ENCODE assay signal across 1 cellular context in the genomic region with DNA sequence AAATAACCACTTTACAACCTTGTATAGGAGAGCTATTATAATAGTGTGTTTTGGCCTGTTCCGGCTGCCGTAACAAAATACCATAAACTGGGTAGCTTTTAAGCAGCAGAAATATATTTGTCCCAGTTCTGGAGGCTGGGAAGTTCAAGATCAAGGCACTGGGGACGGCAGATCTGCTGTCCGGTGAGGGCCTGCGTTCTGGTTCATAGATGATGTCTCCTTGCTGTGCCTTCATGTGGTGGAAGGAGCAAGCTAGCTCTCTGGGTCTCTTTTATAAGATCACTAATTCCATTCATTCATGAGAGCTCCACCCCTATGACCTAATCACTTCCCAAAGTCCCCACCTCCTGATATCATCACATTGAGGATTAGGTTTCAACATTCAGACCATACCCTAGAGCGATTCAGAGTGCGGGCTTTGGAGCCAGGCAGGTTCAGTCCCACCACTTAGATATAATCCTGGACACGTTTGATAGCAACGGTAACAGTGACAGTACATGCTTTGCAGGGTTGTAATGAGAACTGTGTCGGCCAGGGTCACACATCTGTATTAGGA.
TF ChIP-seq lines count a peak whose summit lies in the region.

No MANE protein-coding gene starts in this region.

TF ChIP-seq in HEK293, 187 proteins besides CTCF, POLR2A, EP300 and RAD21 (continued from another document and continues in another):
- TF ChIP-seq, protein P1, sequence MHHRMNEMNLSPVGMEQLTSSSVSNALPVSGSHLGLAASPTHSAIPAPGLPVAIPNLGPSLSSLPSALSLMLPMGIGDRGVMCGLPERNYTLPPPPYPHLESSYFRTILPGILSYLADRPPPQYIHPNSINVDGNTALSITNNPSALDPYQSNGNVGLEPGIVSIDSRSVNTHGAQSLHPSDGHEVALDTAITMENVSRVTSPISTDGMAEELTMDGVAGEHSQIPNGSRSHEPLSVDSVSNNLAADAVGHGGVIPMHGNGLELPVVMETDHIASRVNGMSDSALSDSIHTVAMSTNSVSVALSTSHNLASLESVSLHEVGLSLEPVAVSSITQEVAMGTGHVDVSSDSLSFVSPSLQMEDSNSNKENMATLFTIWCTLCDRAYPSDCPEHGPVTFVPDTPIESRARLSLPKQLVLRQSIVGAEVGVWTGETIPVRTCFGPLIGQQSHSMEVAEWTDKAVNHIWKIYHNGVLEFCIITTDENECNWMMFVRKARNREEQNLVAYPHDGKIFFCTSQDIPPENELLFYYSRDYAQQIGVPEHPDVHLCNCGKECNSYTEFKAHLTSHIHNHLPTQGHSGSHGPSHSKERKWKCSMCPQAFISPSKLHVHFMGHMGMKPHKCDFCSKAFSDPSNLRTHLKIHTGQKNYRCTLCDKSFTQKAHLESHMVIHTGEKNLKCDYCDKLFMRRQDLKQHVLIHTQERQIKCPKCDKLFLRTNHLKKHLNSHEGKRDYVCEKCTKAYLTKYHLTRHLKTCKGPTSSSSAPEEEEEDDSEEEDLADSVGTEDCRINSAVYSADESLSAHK (tag by site-specific recombination; IDR thresholded peaks at IDR 0.05) = no peak
- no peak for TF ChIP-seq ZNF274 (IDR thresholded peaks at IDR 0.05; ENCODE audit: low read length)
- TF ChIP-seq ZNF274 (tag by site-specific recombination; IDR thresholded peaks at IDR 0.05; ENCODE audit: borderline replicate concordance) = no peak
- TF ChIP-seq ZNF600 (tag by site-specific recombination; IDR thresholded peaks at IDR 0.05) = peak; percentile 92
- peak; percentile 47; the same call in 1 of the 2 replicates for TF ChIP-seq SP3 (tag by site-specific recombination; IDR thresholded peaks at IDR 0.05)
- TF ChIP-seq, protein P2, sequence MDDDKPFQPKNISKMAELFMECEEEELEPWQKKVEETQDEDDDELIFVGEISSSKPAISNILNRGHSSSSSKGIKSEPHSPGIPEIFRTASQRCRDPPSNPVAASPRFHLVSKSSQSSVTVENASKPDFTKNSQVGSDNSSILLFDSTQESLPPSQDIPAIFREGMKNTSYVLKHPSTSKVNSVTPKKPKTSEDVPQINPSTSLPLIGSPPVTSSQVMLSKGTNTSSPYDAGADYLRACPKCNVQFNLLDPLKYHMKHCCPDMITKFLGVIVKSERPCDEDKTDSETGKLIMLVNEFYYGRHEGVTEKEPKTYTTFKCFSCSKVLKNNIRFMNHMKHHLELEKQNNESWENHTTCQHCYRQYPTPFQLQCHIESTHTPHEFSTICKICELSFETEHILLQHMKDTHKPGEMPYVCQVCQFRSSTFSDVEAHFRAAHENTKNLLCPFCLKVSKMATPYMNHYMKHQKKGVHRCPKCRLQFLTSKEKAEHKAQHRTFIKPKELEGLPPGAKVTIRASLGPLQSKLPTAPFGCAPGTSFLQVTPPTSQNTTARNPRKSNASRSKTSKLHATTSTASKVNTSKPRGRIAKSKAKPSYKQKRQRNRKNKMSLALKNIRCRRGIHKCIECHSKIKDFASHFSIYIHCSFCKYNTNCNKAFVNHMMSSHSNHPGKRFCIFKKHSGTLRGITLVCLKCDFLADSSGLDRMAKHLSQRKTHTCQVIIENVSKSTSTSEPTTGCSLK (tag by site-specific recombination; IDR thresholded peaks at IDR 0.05) = no peak
- no peak for TF ChIP-seq ZNF549 (tag by site-specific recombination; IDR thresholded peaks at IDR 0.05)
- TF ChIP-seq, protein P3, sequence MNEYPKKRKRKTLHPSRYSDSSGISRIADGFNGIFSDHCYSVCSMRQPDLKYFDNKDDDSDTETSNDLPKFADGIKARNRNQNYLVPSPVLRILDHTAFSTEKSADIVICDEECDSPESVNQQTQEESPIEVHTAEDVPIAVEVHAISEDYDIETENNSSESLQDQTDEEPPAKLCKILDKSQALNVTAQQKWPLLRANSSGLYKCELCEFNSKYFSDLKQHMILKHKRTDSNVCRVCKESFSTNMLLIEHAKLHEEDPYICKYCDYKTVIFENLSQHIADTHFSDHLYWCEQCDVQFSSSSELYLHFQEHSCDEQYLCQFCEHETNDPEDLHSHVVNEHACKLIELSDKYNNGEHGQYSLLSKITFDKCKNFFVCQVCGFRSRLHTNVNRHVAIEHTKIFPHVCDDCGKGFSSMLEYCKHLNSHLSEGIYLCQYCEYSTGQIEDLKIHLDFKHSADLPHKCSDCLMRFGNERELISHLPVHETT (tag by site-specific recombination; IDR thresholded peaks at IDR 0.05) = no peak
- TF ChIP-seq GLI4 (tag by site-specific recombination; IDR thresholded peaks at IDR 0.05) = no peak
- TF ChIP-seq PRDM1 (tag by site-specific recombination; IDR thresholded peaks at IDR 0.05) = no peak
- no peak for TF ChIP-seq ZNF544 (tag by site-specific recombination; IDR thresholded peaks at IDR 0.05)
- no peak for TF ChIP-seq MEIS1 (CRISPR knock-in tag; IDR thresholded peaks at IDR 0.05; ENCODE audit: borderline replicate concordance)
- peak; percentile 78 for TF ChIP-seq KLF1 (tag by site-specific recombination; IDR thresholded peaks at IDR 0.05)
- no peak for TF ChIP-seq MYNN (tag by site-specific recombination; IDR thresholded peaks at IDR 0.05; ENCODE audit: borderline replicate concordance)
- TF ChIP-seq TRIM28 (IDR thresholded peaks at IDR 0.05; ENCODE audit: borderline replicate concordance, low read length) = peak; percentile 61; the same call in 1 of the 2 replicates
- TF ChIP-seq, protein P4, sequence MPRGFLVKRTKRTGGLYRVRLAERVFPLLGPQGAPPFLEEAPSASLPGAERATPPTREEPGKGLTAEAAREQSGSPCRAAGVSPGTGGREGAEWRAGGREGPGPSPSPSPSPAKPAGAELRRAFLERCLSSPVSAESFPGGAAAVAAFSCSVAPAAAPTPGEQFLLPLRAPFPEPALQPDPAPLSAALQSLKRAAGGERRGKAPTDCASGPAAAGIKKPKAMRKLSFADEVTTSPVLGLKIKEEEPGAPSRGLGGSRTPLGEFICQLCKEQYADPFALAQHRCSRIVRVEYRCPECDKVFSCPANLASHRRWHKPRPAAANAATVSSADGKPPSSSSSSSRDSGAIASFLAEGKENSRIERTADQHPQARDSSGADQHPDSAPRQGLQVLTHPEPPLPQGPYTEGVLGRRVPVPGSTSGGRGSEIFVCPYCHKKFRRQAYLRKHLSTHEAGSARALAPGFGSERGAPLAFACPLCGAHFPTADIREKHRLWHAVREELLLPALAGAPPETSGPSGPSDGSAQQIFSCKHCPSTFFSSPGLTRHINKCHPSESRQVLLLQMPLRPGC (tag by site-specific recombination; IDR thresholded peaks at IDR 0.05) = no peak; the same call in 1 of the 2 replicates
- 0 out of 2 replicates have a peak, but pooled peaks have one; percentile 6 for TF ChIP-seq ZNF623 (tag by site-specific recombination; IDR thresholded peaks at IDR 0.05)
- no peak for TF ChIP-seq ZNF248 (tag by site-specific recombination; IDR thresholded peaks at IDR 0.05)
- TF ChIP-seq, protein P5, sequence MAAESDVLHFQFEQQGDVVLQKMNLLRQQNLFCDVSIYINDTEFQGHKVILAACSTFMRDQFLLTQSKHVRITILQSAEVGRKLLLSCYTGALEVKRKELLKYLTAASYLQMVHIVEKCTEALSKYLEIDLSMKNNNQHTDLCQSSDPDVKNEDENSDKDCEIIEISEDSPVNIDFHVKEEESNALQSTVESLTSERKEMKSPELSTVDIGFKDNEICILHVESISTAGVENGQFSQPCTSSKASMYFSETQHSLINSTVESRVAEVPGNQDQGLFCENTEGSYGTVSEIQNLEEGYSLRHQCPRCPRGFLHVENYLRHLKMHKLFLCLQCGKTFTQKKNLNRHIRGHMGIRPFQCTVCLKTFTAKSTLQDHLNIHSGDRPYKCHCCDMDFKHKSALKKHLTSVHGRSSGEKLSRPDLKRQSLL (tag by site-specific recombination; IDR thresholded peaks at IDR 0.05) = no peak
- no peak for TF ChIP-seq ZNF48 (tag by site-specific recombination; IDR thresholded peaks at IDR 0.05)
- TF ChIP-seq, protein P6, sequence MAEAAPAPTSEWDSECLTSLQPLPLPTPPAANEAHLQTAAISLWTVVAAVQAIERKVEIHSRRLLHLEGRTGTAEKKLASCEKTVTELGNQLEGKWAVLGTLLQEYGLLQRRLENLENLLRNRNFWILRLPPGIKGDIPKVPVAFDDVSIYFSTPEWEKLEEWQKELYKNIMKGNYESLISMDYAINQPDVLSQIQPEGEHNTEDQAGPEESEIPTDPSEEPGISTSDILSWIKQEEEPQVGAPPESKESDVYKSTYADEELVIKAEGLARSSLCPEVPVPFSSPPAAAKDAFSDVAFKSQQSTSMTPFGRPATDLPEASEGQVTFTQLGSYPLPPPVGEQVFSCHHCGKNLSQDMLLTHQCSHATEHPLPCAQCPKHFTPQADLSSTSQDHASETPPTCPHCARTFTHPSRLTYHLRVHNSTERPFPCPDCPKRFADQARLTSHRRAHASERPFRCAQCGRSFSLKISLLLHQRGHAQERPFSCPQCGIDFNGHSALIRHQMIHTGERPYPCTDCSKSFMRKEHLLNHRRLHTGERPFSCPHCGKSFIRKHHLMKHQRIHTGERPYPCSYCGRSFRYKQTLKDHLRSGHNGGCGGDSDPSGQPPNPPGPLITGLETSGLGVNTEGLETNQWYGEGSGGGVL (tag by site-specific recombination; IDR thresholded peaks at IDR 0.05) = no peak
- TF ChIP-seq ZNF747 (tag by site-specific recombination; IDR thresholded peaks at IDR 0.05) = no peak
- no peak for TF ChIP-seq ZNF16 (tag by site-specific recombination; IDR thresholded peaks at IDR 0.05; ENCODE audit: low read depth)
- peak; percentile 21; the same call in 1 of the 2 replicates for TF ChIP-seq ZNF335 (tag by site-specific recombination; conservative IDR thresholded peaks at IDR 0.05)
- TF ChIP-seq, protein P7, sequence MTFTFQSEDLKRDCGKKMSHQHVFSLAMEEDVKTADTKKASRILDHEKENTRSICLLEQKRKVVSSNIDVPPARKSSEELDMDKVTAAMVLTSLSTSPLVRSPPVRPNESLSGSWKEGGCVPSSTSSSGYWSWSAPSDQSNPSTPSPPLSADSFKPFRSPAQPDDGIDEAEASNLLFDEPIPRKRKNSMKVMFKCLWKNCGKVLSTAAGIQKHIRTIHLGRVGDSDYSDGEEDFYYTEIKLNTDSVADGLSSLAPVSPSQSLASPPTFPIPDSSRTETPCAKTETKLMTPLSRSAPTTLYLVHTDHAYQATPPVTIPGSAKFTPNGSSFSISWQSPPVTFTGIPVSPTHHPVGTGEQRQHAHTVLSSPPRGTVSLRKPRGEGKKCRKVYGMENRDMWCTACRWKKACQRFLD (tag by site-specific recombination; IDR thresholded peaks at IDR 0.05) = no peak
- no peak for TF ChIP-seq ZNF548 (tag by site-specific recombination; IDR thresholded peaks at IDR 0.05)
- TF ChIP-seq ZNF624 (tag by site-specific recombination; IDR thresholded peaks at IDR 0.05) = no peak
- no peak for TF ChIP-seq ZBTB7A (tag by site-specific recombination; IDR thresholded peaks at IDR 0.05; ENCODE audit: low read depth)
- TF ChIP-seq ZBTB20 (tag by site-specific recombination; IDR thresholded peaks at IDR 0.05) = peak; percentile 82
- no peak for TF ChIP-seq HOXA7 (CRISPR knock-in tag; IDR thresholded peaks at IDR 0.05; ENCODE audit: borderline replicate concordance)
- TF ChIP-seq, protein P8, sequence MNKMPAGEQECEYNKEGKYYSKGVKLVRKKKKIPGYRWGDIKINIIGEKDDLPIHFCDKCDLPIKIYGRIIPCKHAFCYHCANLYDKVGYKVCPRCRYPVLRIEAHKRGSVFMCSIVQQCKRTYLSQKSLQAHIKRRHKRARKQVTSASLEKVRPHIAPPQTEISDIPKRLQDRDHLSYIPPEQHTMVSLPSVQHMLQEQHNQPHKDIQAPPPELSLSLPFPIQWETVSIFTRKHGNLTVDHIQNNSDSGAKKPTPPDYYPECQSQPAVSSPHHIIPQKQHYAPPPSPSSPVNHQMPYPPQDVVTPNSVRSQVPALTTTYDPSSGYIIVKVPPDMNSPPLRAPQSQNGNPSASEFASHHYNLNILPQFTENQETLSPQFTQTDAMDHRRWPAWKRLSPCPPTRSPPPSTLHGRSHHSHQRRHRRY (tag by site-specific recombination; IDR thresholded peaks at IDR 0.05) = no peak
- TF ChIP-seq, protein P9, sequence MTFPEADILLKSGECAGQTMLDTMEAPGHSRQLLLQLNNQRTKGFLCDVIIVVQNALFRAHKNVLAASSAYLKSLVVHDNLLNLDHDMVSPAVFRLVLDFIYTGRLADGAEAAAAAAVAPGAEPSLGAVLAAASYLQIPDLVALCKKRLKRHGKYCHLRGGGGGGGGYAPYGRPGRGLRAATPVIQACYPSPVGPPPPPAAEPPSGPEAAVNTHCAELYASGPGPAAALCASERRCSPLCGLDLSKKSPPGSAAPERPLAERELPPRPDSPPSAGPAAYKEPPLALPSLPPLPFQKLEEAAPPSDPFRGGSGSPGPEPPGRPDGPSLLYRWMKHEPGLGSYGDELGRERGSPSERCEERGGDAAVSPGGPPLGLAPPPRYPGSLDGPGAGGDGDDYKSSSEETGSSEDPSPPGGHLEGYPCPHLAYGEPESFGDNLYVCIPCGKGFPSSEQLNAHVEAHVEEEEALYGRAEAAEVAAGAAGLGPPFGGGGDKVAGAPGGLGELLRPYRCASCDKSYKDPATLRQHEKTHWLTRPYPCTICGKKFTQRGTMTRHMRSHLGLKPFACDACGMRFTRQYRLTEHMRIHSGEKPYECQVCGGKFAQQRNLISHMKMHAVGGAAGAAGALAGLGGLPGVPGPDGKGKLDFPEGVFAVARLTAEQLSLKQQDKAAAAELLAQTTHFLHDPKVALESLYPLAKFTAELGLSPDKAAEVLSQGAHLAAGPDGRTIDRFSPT (tag by site-specific recombination; IDR thresholded peaks at IDR 0.05) = no peak
- TF ChIP-seq ZBTB17 (tag by site-specific recombination; IDR thresholded peaks at IDR 0.05) = peak; percentile 78
- TF ChIP-seq ZNF169 (tag by site-specific recombination; IDR thresholded peaks at IDR 0.05) = no peak
- TF ChIP-seq MZF1 (tag by site-specific recombination; IDR thresholded peaks at IDR 0.05; ENCODE audit: borderline replicate concordance) = 0 out of 2 replicates have a peak, but pooled peaks have one; percentile 32
- no peak for TF ChIP-seq ZNF776 (tag by site-specific recombination; IDR thresholded peaks at IDR 0.05; ENCODE audit: borderline replicate concordance)
- TF ChIP-seq, protein P10, sequence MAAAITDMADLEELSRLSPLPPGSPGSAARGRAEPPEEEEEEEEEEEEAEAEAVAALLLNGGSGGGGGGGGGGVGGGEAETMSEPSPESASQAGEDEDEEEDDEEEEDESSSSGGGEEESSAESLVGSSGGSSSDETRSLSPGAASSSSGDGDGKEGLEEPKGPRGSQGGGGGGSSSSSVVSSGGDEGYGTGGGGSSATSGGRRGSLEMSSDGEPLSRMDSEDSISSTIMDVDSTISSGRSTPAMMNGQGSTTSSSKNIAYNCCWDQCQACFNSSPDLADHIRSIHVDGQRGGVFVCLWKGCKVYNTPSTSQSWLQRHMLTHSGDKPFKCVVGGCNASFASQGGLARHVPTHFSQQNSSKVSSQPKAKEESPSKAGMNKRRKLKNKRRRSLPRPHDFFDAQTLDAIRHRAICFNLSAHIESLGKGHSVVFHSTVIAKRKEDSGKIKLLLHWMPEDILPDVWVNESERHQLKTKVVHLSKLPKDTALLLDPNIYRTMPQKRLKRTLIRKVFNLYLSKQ (tag by site-specific recombination; IDR thresholded peaks at IDR 0.05; ENCODE audit: borderline replicate concordance) = no peak
- TF ChIP-seq OSR2 (tag by site-specific recombination; IDR thresholded peaks at IDR 0.05) = no peak
- TF ChIP-seq ZNF785 (tag by site-specific recombination; IDR thresholded peaks at IDR 0.05) = no peak
- TF ChIP-seq ZNF37A (tag by site-specific recombination; IDR thresholded peaks at IDR 0.05) = no peak
- TF ChIP-seq ZNF777 (tag by site-specific recombination; IDR thresholded peaks at IDR 0.05; ENCODE audit: borderline replicate concordance) = no peak
